ENCODE assay signal across 2 cellular contexts in genomic region chr17:43619696-43620095, GRCh38.
TF ChIP-seq lines count a peak whose summit lies in the region.

No MANE protein-coding gene starts in this region.

TF ChIP-seq in GM23338, 12 proteins besides CTCF, POLR2A, EP300 and RAD21 (continued from another document):
- no peak for TF ChIP-seq NANOG (IDR thresholded peaks at IDR 0.05; ENCODE audit: borderline replicate concordance)
- TF ChIP-seq ETS1 (IDR thresholded peaks at IDR 0.05) = no peak
- TF ChIP-seq ZNF114 (CRISPR knock-in tag; IDR thresholded peaks at IDR 0.05) = no peak
- no peak for TF ChIP-seq EZH2 (IDR thresholded peaks at IDR 0.05; ENCODE audit: low read depth, unreplicated experiment)
- TF ChIP-seq STAT1 (IDR thresholded peaks at IDR 0.05; ENCODE audit: unreplicated experiment) = no peak
- TF ChIP-seq ZNF462 (CRISPR knock-in tag; IDR thresholded peaks at IDR 0.05) = no peak

TF ChIP-seq in H1, 55 proteins besides CTCF, POLR2A, EP300 and RAD21:
- TF ChIP-seq TCF12 (IDR thresholded peaks at IDR 0.05; ENCODE audit: low read depth, low read length) (no peak), EZH2 (IDR thresholded peaks at IDR 0.05; ENCODE audit: low read depth, low read length, severe bottlenecking) (no peak), HDAC2 (IDR thresholded peaks at IDR 0.05; ENCODE audit: borderline replicate concordance in 1 of 2, low read depth in 2 of 2, low read length in 2 of 2) (no peak), CTBP2 (IDR thresholded peaks at IDR 0.05; ENCODE audit: borderline replicate concordance, insufficient read depth, insufficient read length, low read length) (no peak), TAF7 (optimal IDR thresholded peaks at IDR 0.05; ENCODE audit: borderline replicate concordance, low read depth, low read length) (no peak), RFX5 (IDR thresholded peaks at IDR 0.05; ENCODE audit: borderline replicate concordance, low read depth, low read length) (no peak), SIRT6 (IDR thresholded peaks at IDR 0.05; ENCODE audit: low read length) (no peak), BACH1 (IDR thresholded peaks at IDR 0.05; ENCODE audit: low read length) (no peak), CBX5 (IDR thresholded peaks at IDR 0.05; ENCODE audit: low read depth, low read length) (no peak)
TF ChIP-seq in H1: peak in this region for 0.
